Comparison of ENCODE assay signal across 1 cellular context in genomic region chr10:101130984-101131961, GRCh38.
TF ChIP-seq lines count a peak whose summit lies in the region.

Gene TLX1 (plus strand): TSS chr10:101131300. CDS start chr10:101131542, 242 bp downstream.

TF ChIP-seq in GM23338, 12 proteins besides CTCF, POLR2A, EP300 and RAD21 (continued from another document):
- TF ChIP-seq ZNF462 (CRISPR knock-in tag; IDR thresholded peaks at IDR 0.05) (no peak), NANOG (IDR thresholded peaks at IDR 0.05; ENCODE audit: borderline replicate concordance) (no peak)
